In genomic region chr7:24595671-24596418, GRCh38 we compare ENCODE assay signal across 8 cellular contexts. TPM values are rescaled to one million over a fixed set of nuclear protein-coding genes. Genes with fewer than 3 reads are reported as not detected.
DNase-seq lines count a peak whose midpoint lies in the region; ATAC-seq lines count a peak whose summit lies in the region.
"Had no signal": no experiment of that assay in that cellular context is flagged by ENCODE, and none has a peak within 500 bp of the region (broad histone marks: within the 10 kb centered on the region; RNA-seq: fewer than 3 reads in every experiment).

No MANE protein-coding gene starts in this region.

- peak in 1 of 10 donors; percentile 18 for DNase-seq in naive thymus-derived CD8-positive, alpha-beta T cell
- DNase-seq in NCI-H2171 (lab: John Stamatoyannopoulos, UW): no peak
- no peak for DNase-seq in ureter (ENCODE audit: low spot score)
- DNase-seq in NCI-H2107 (lab: John Stamatoyannopoulos, UW): no peak
- DNase-seq: activated CD8-positive, alpha-beta memory T cell treated with anti-CD3 and anti-CD28 coated beads, Interleukin-2, amount 50 U/mL, for 48 hours had no signal

- peaks cover 4 to 20% (median 6%) of the 10 kb centered on the region in 4 donors for H3K4me1 Mint-ChIP-seq in naive thymus-derived CD8-positive, alpha-beta T cell

- no peaks in the 10 kb centered on the region for H3K27me3 Mint-ChIP-seq in naive thymus-derived CD8-positive, alpha-beta T cell

- H3K4me3 Mint-ChIP-seq in naive thymus-derived CD8-positive, alpha-beta T cell: no peak overlapping the region

- POLR2A ChIA-PET in naive thymus-derived CD8-positive, alpha-beta T cell (lab: Charles Lee): no interaction called here

- no peak overlapping the region for H3K27ac Mint-ChIP-seq in naive thymus-derived CD8-positive, alpha-beta T cell

- H3K9me3 Mint-ChIP-seq in naive thymus-derived CD8-positive, alpha-beta T cell: no peaks in the 10 kb centered on the region

- peaks cover 0 to 2% (median 0%) of the 10 kb centered on the region in 3 donors for H3K36me3 Mint-ChIP-seq in naive thymus-derived CD8-positive, alpha-beta T cell

- peak; percentile 74 for ATAC-seq in GM18868 (IDR thresholded peaks at IDR 0.05; ENCODE audit: unreplicated experiment)
- peak; percentile 69 for ATAC-seq in GM21619 (IDR thresholded peaks at IDR 0.05; ENCODE audit: unreplicated experiment)
- ATAC-seq in HG03432 (IDR thresholded peaks at IDR 0.05; ENCODE audit: unreplicated experiment): peak; percentile 52
- peak; percentile 57 to 67 for ATAC-seq in naive thymus-derived CD8-positive, alpha-beta T cell

RNA-seq across cellular contexts. Expression of gene PALS2, which starts 22.6 kb away (rescaled TPM):
- total RNA-seq in naive thymus-derived CD8-positive, alpha-beta T cell: 10 to 100 TPM; 66.9 to 75.4 TPM
- polyA plus RNA-seq in naive thymus-derived CD8-positive, alpha-beta T cell: 10 to 100 TPM; 23.4 to 29.9 (median 24.7) TPM
- 19.8 TPM for total RNA-seq in ureter
